ENCODE assay signal across 4 cellular contexts in the genomic region with DNA sequence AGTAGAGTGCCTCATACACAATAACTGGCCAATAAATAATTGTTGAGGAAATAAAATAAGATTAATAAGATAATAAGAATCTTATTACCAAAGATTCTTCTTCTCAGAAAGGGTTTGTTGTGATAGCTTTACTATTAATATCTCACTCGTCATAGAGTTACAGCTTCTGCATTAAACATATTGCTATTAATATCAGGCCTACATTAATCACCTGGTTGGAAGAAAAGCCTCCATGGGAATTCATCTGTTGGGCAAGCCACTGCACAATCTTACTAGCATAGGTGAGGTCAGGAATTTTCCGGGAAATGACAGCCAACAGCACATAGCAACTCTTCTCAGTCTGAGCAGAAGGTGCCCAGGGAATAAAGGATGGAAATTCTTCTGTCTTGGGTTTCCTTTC. TPM values are rescaled to one million over a fixed set of nuclear protein-coding genes. Genes with fewer than 3 reads are reported as not detected.
DNase-seq lines count a peak whose midpoint lies in the region; ATAC-seq, FAIRE-seq and TF ChIP-seq lines count a peak whose summit lies in the region.
"Not testable (repeated sequence)": the region's sequence is repeated elsewhere in the genome, so short reads cannot be mapped to it uniquely, and the experiment has no call there.

No MANE protein-coding gene starts in this region.

- not testable (repeated sequence) for DNase-seq in astrocyte (ENCODE audit: low read depth); psoas muscle; gastrocnemius medialis

- H2AFZ ChIP-seq in astrocyte (ENCODE audit: low read depth, low read length): not testable (repeated sequence)

- not testable (repeated sequence) for H3K9me3 Mint-ChIP-seq in astrocyte (ENCODE audit: unreplicated experiment)

- in situ Hi-C loops in gastrocnemius medialis (cut with MboI; ENCODE audit: low sequenced_read_pairs in 4 of 4): not testable (repeated sequence)

- not testable (repeated sequence) for H3K79me2 ChIP-seq in astrocyte (ENCODE audit: insufficient read depth, low read length)

- not testable (repeated sequence) for H4K20me1 ChIP-seq in astrocyte (ENCODE audit: insufficient read depth, low read length)

- H3K9me3 ChIP-seq in astrocyte (ENCODE audit: insufficient read depth, low read depth, low read length); psoas muscle; gastrocnemius medialis: not testable (repeated sequence)

- not testable (repeated sequence) for TF ChIP-seq CTCF in astrocyte (IDR thresholded peaks at IDR 0.05; ENCODE audit: insufficient read depth, low read depth, low read length); psoas muscle (IDR thresholded peaks at IDR 0.05); gastrocnemius medialis (IDR thresholded peaks at IDR 0.05 in 4 of 5, conservative IDR thresholded peaks at IDR 0.05 in 1 of 5)

- not testable (repeated sequence) for H3K4me1 ChIP-seq in astrocyte (ENCODE audit: insufficient read depth, low read length); psoas muscle; gastrocnemius medialis

- WGBS in psoas muscle, 3 donors: 34 to 56% (median 36%) methylated on average over 2 of the region's 2 CpGs

- H3K4me3 Mint-ChIP-seq in astrocyte (ENCODE audit: unreplicated experiment): not testable (repeated sequence)

- ATAC-seq in psoas muscle: peak; percentile 84 to 99 (median 92)
- peak; percentile 78 to 98 for ATAC-seq in gastrocnemius medialis

- H3K36me3 ChIP-seq in astrocyte (ENCODE audit: insufficient read depth, low read length); psoas muscle (ENCODE audit: insufficient read depth in 1 of 2, low read depth in 1 of 2); gastrocnemius medialis: not testable (repeated sequence)

- not testable (repeated sequence) for H3K4me2 ChIP-seq in astrocyte (ENCODE audit: low read length)

- not testable (repeated sequence) for H3K4me1 Mint-ChIP-seq in astrocyte (ENCODE audit: low read depth, unreplicated experiment)

- not testable (repeated sequence) for H3K27ac ChIP-seq in astrocyte (ENCODE audit: low read depth, low read length); psoas muscle; gastrocnemius medialis

- intact Hi-C loops in psoas muscle (cut with DNase I); gastrocnemius medialis (cut with DNase I; ENCODE audit: low total_unique reads): not testable (repeated sequence)

- H3K9ac ChIP-seq in astrocyte (ENCODE audit: low read length): not testable (repeated sequence)

- not testable (repeated sequence) for H3K36me3 Mint-ChIP-seq in astrocyte (ENCODE audit: low read depth, unreplicated experiment)

- H3K27me3 Mint-ChIP-seq in astrocyte (ENCODE audit: low read depth, unreplicated experiment): not testable (repeated sequence)

- H3K4me3 ChIP-seq in astrocyte (ENCODE audit: insufficient read depth, low read depth, low read length); psoas muscle; gastrocnemius medialis: not testable (repeated sequence)

- not testable (repeated sequence) for TF ChIP-seq POLR2A in gastrocnemius medialis (IDR thresholded peaks at IDR 0.05)

- H3K27ac Mint-ChIP-seq in astrocyte (ENCODE audit: unreplicated experiment): not testable (repeated sequence)

- FAIRE-seq in astrocyte (lab: Jason Lieb, UNC): peak; percentile 5
- peak; percentile 28 for FAIRE-seq in colon (lab: Jason Lieb, UNC)

- H3K27me3 ChIP-seq in astrocyte (ENCODE audit: insufficient read depth, low read length); psoas muscle (ENCODE audit: insufficient read depth in 3 of 3, low read length in 2 of 3); gastrocnemius medialis: not testable (repeated sequence)

RNA-seq across cellular contexts. Expression of gene DDX11, which starts 51.5 kb away (rescaled TPM):
- 8.2 and 12.8 TPM in 2 replicates for total RNA-seq in astrocyte
- total RNA-seq in psoas muscle: 10 to 100 TPM in 3 of 4 donors, 1 to 10 TPM in 1; 4.8 to 19.2 (median 15.9) TPM
- 1 to 10 TPM; 4.5 to 6.8 (median 6.2) TPM for polyA plus RNA-seq in psoas muscle
- 10 to 100 TPM in 2 of 4 donors, 1 to 10 TPM in 2; 5.1 to 29.8 (median 13.3) TPM for total RNA-seq in gastrocnemius medialis
